In genomic region chr4:173700650-173701049, GRCh38 we compare ENCODE assay signal across 1 cellular context.
TF ChIP-seq lines count a peak whose summit lies in the region.

No MANE protein-coding gene starts in this region.

TF ChIP-seq in K562, 482 proteins besides CTCF, POLR2A, EP300 and RAD21 (continued from another document):
- TF ChIP-seq PRPF4 (IDR thresholded peaks at IDR 0.05; ENCODE audit: insufficient read depth, low read depth, low read length, poor library complexity, severe bottlenecking) (no peak), RUNX1 (IDR thresholded peaks at IDR 0.05; ENCODE audit: low read depth) (no peak), XRCC4 (IDR thresholded peaks at IDR 0.05; ENCODE audit: extremely low read depth, insufficient read depth, insufficient read length) (no peak), CREB3 (tag; conservative IDR thresholded peaks at IDR 0.05; ENCODE audit: low read depth) (no peak), NR1H2 (CRISPR knock-in tag; IDR thresholded peaks at IDR 0.05) (no peak), MECOM (CRISPR knock-in tag; IDR thresholded peaks at IDR 0.05) (no peak), GTF2F1 (IDR thresholded peaks at IDR 0.05; ENCODE audit: low read depth, low read length) (no peak), TFAM (CRISPR knock-in tag; conservative IDR thresholded peaks at IDR 0.05) (no peak), PCBP2 (IDR thresholded peaks at IDR 0.05; ENCODE audit: low read depth, low read length, poor library complexity, severe bottlenecking) (no peak), ERF (CRISPR knock-in tag; IDR thresholded peaks at IDR 0.05) (no peak), TBL1XR1 (IDR thresholded peaks at IDR 0.05; ENCODE audit: low read length in 2 of 2) (no peak), NUFIP1 (IDR thresholded peaks at IDR 0.05; ENCODE audit: partially characterized antibody) (no peak), HOXB6 (CRISPR knock-in tag; IDR thresholded peaks at IDR 0.05; ENCODE audit: borderline replicate concordance) (no peak), CBFA2T2 (conservative IDR thresholded peaks at IDR 0.05) (peak; percentile 66), BACH1 (tag; IDR thresholded peaks at IDR 0.05) (no peak), MBD2 (IDR thresholded peaks at IDR 0.05; ENCODE audit: borderline replicate concordance, low read depth) (no peak), PYGO2 (tag; IDR thresholded peaks at IDR 0.05) (no peak), TEAD2 (tag; IDR thresholded peaks at IDR 0.05) (no peak), DACH1 (IDR thresholded peaks at IDR 0.05; ENCODE audit: partially characterized antibody) (no peak), ATF2 (CRISPR knock-in tag; IDR thresholded peaks at IDR 0.05) (no peak), MEF2D (tag; conservative IDR thresholded peaks at IDR 0.05; ENCODE audit: low read depth) (no peak), YY1 (IDR thresholded peaks at IDR 0.05; ENCODE audit: borderline replicate concordance in 1 of 3, control insufficient read depth in 1 of 3, extremely low read depth in 1 of 3, insufficient read depth in 3 of 3, insufficient read length in 1 of 3, insufficient replicate concordance in 2 of 3, low read depth in 1 of 3, low read length in 2 of 3) (no peak), MCM5 (IDR thresholded peaks at IDR 0.05; ENCODE audit: low read depth) (no peak), ETS2 (tag; IDR thresholded peaks at IDR 0.05; ENCODE audit: borderline replicate concordance, poor library complexity, severe bottlenecking) (no peak), ZC3H11A (IDR thresholded peaks at IDR 0.05; ENCODE audit: low read depth, low read length) (no peak), NCOA6 (IDR thresholded peaks at IDR 0.05) (no peak), NCOA2 (IDR thresholded peaks at IDR 0.05; ENCODE audit: partially characterized antibody in 2 of 2) (no peak), KAT7 (CRISPR knock-in tag; IDR thresholded peaks at IDR 0.05; ENCODE audit: borderline replicate concordance) (no peak), FOXM1 (IDR thresholded peaks at IDR 0.05; ENCODE audit: low read depth) (peak; percentile 50; the same call in 1 of the 2 replicates), FOXM1 (CRISPR knock-in tag; IDR thresholded peaks at IDR 0.05; ENCODE audit: low read depth) (no peak), SMC3 (conservative IDR thresholded peaks at IDR 0.05; ENCODE audit: insufficient read depth, low read depth, low read length) (no peak), CBFA2T3 (IDR thresholded peaks at IDR 0.05) (peak; percentile 81), MXD1 (CRISPR knock-in tag; IDR thresholded peaks at IDR 0.05; ENCODE audit: borderline replicate concordance, poor library complexity, severe bottlenecking) (no peak), TAF15 (IDR thresholded peaks at IDR 0.05; ENCODE audit: low read depth, low read length) (no peak), DNMT1 (IDR thresholded peaks at IDR 0.05) (no peak), ZNF134 (CRISPR knock-in tag; conservative IDR thresholded peaks at IDR 0.05) (no peak), RFX5 (IDR thresholded peaks at IDR 0.05; ENCODE audit: low read depth, low read length) (no peak), MLX (CRISPR knock-in tag; conservative IDR thresholded peaks at IDR 0.05) (no peak), ZNF347 (CRISPR knock-in tag; IDR thresholded peaks at IDR 0.05; ENCODE audit: low read depth) (no peak), TFAP4 (CRISPR knock-in tag; IDR thresholded peaks at IDR 0.05; ENCODE audit: borderline replicate concordance) (no peak), GATAD2B (IDR thresholded peaks at IDR 0.05; ENCODE audit: borderline replicate concordance) (no peak), E2F1 (CRISPR knock-in tag; IDR thresholded peaks at IDR 0.05) (no peak), CBFB (CRISPR knock-in tag; IDR thresholded peaks at IDR 0.05) (no peak), HDAC3 (IDR thresholded peaks at IDR 0.05; ENCODE audit: borderline replicate concordance, partially characterized antibody) (no peak), PHF21A (IDR thresholded peaks at IDR 0.05; ENCODE audit: borderline replicate concordance, low read depth) (no peak), ZBTB2 (IDR thresholded peaks at IDR 0.05) (no peak), RB1 (IDR thresholded peaks at IDR 0.05; ENCODE audit: low read depth) (no peak), DEAF1 (CRISPR knock-in tag; IDR thresholded peaks at IDR 0.05) (no peak), ZNF12 (CRISPR knock-in tag; IDR thresholded peaks at IDR 0.05) (no peak), PHF8 (IDR thresholded peaks at IDR 0.05; ENCODE audit: borderline replicate concordance, low read length) (no peak), ZBTB17 (CRISPR knock-in tag; IDR thresholded peaks at IDR 0.05) (no peak)
